17 cellular contexts compared by ENCODE assay signal in genomic region chr6:45881705-45882435, GRCh38.
DNase-seq lines count a peak whose midpoint lies in the region; TF ChIP-seq lines count a peak whose summit lies in the region.
"Had no signal": no experiment of that assay in that cellular context is flagged by ENCODE, and none has a peak within 500 bp of the region (broad histone marks: within the 10 kb centered on the region; RNA-seq: fewer than 3 reads in every experiment).

No MANE protein-coding gene starts in this region.

- peaks cover 4% of the 10 kb centered on the region for H3K27me3 Mint-ChIP-seq in MCF 10A (ENCODE audit: insufficient read depth, unreplicated experiment)
- peaks cover 17% of the 10 kb centered on the region for H3K27me3 Mint-ChIP-seq in activated naive CD8-positive, alpha-beta T cell treated with anti-CD3 and anti-CD28 coated beads for 36 hours

- in situ Hi-C loops in HAP-1 (cut with MboI; ENCODE audit: low sequenced_read_pairs), result no loop called here

- DNase-seq in breast epithelium (ENCODE audit: low spot score in 2 of 2) (no peak), MCF 10A (ENCODE audit: unreplicated experiment) (no peak), fibroblast of gingiva (ENCODE audit: low read depth) (peak; percentile 15), renal cortical epithelial cell (ENCODE audit: low read depth) (peak; percentile 10), kidney glomerular epithelial cell (lab: John Stamatoyannopoulos, UW) (no peak), HAP-1 (ENCODE audit: low spot score in 2 of 2) (no peak)
- no peak for DNase-seq in activated naive CD8-positive, alpha-beta T cell treated with anti-CD3 and anti-CD28 coated beads for 36 hours
- DNase-seq: CD4-positive, alpha-beta T cell; DMS153; GDM1; H7; Kasumi-1; NCI-H1105 treated with DMSO at 0.1 percent for 48 hours; NCI-H1694 treated with DMSO at 0.1 percent for 48 hours; SHP77 had no signal

- TF ChIP-seq CTCF in breast epithelium (IDR thresholded peaks at IDR 0.05) (no peak), MCF 10A (IDR thresholded peaks at IDR 0.05; ENCODE audit: unreplicated experiment) (no peak)

- H3K9me3 ChIP-seq in breast epithelium (no peaks in the 10 kb centered on the region), HAP-1 (no peaks in the 10 kb centered on the region)

- H3K36me3 ChIP-seq in breast epithelium (no peaks in the 10 kb centered on the region), HAP-1 (replicated peaks) (no peaks in the 10 kb centered on the region)

- intact Hi-C loops in breast epithelium (cut with DNase I; ENCODE audit: low total_unique reads) (no loop called here), MCF 10A (cut with micrococcal nuclease) (no loop called here)

- H3K9me3 Mint-ChIP-seq in MCF 10A (ENCODE audit: unreplicated experiment), result no peaks in the 10 kb centered on the region
- H3K9me3 Mint-ChIP-seq in activated naive CD8-positive, alpha-beta T cell treated with anti-CD3 and anti-CD28 coated beads for 36 hours, result no peaks in the 10 kb centered on the region
- H3K9me3 Mint-ChIP-seq: CD4-positive, alpha-beta T cell; IgD-negative memory B cell had no signal

- no peaks in the 10 kb centered on the region for H3K4me1 Mint-ChIP-seq in MCF 10A (ENCODE audit: insufficient read depth, unreplicated experiment)
- no peaks in the 10 kb centered on the region for H3K4me1 Mint-ChIP-seq in activated naive CD8-positive, alpha-beta T cell treated with anti-CD3 and anti-CD28 coated beads for 36 hours
- H3K4me1 Mint-ChIP-seq: IgD-negative memory B cell had no signal

- no TSS peak for BruUV-seq in MCF 10A (replicated peaks; lab: Mats Ljungman, UMichigan)

- no peak overlapping the region for H3K4me3 ChIP-seq in breast epithelium
- H3K4me3 ChIP-seq in HAP-1, result no peak overlapping the region

- CTCF ChIA-PET in MCF 10A (lab: Yijun Ruan, JAX), result no interaction called here

- no peaks in the 10 kb centered on the region for H3K36me3 Mint-ChIP-seq in MCF 10A (ENCODE audit: insufficient read depth, unreplicated experiment)
- H3K36me3 Mint-ChIP-seq in activated naive CD8-positive, alpha-beta T cell treated with anti-CD3 and anti-CD28 coated beads for 36 hours, result no peaks in the 10 kb centered on the region

- peak overlapping the region; percentile 27 to 34 for H3K27ac ChIP-seq in breast epithelium
- H3K27ac ChIP-seq: HL-60 had no signal

- no peak overlapping the region for H3K27ac Mint-ChIP-seq in MCF 10A (ENCODE audit: low read depth, unreplicated experiment)
- H3K27ac Mint-ChIP-seq in activated naive CD8-positive, alpha-beta T cell treated with anti-CD3 and anti-CD28 coated beads for 36 hours, result no peak overlapping the region
- H3K27ac Mint-ChIP-seq: CD4-positive, alpha-beta T cell; IgD-negative memory B cell had no signal

- H3K27me3 ChIP-seq in breast epithelium (no peaks in the 10 kb centered on the region), HAP-1 (ENCODE audit: low read depth) (no peaks in the 10 kb centered on the region)

- no peaks in the 10 kb centered on the region for H3K4me1 ChIP-seq in breast epithelium
- no peaks in the 10 kb centered on the region for H3K4me1 ChIP-seq in HAP-1

- H3K4me3 Mint-ChIP-seq in MCF 10A (ENCODE audit: unreplicated experiment), result no peak overlapping the region
- H3K4me3 Mint-ChIP-seq in activated naive CD8-positive, alpha-beta T cell treated with anti-CD3 and anti-CD28 coated beads for 36 hours, result no peak overlapping the region
- H3K4me3 Mint-ChIP-seq: CD4-positive, alpha-beta T cell; IgD-negative memory B cell had no signal

- no peak for TF ChIP-seq POLR2A in breast epithelium (IDR thresholded peaks at IDR 0.05)

- POLR2A ChIA-PET in MCF 10A (lab: Yijun Ruan, JAX), result interaction anchor here (0.6 kb wide), 1 partner anchor 12 kb away, joined by 3 read pairs; no protein-coding TSS in a partner anchor

Comparison
In these comparisons a context has a peak if more than half of its experiments do, and no peak if none do; other contexts are left out.
1. DNase-seq: peak in fibroblast of gingiva (single experiment) and renal cortical epithelial cell (single experiment); none in breast epithelium (0 of 2), MCF 10A (single experiment), activated naive CD8-positive, alpha-beta T cell treated with anti-CD3 and anti-CD28 coated beads for 36 hours (single experiment), kidney glomerular epithelial cell (single experiment) and HAP-1 (0 of 2).